ENCODE assay signal across 17 cellular contexts in the genomic region with DNA sequence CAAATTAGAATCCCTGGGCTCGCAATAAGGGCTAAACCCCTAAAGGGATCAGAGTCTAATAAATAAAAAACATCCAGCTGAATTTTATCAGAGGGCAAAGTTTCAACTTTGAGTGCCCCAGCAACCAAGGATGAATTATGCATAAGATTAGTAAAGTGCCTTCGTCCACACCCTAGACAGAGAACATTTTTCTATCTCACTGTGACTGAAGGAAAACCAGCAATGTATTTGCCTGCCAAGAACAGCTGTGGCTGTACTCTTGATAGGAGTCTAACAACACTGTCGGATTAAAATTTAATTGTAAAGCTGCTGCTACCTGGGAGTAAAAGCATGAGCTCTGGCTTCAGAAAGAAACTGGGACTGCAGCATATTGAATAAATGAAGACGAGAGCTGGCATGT.
"Had no signal": no experiment of that assay in that cellular context is flagged by ENCODE, and none has a peak within 500 bp of the region (broad histone marks: within the 10 kb centered on the region; RNA-seq: fewer than 3 reads in every experiment).

No MANE protein-coding gene starts in this region.

- H3K4me1 Mint-ChIP-seq: activated B cell treated with CpG ODN at 0.5 μM for 24 hours, immature natural killer cell had no signal

- H3K27me3 ChIP-seq: breast epithelium, dorsolateral prefrontal cortex, testis, uterus had no signal

- H3K9me3 Mint-ChIP-seq: activated B cell treated with CpG ODN at 0.5 μM for 24 hours; activated naive CD4-positive, alpha-beta T cell treated with anti-CD3 and anti-CD28 coated beads, Interleukin-2, amount 50 U/mL, for 72 hours; activated T-helper 2 cell treated with anti-CD3 and anti-CD28 coated beads, Interferon-gamma antibody, Interleukin-2, Interleukin-4, amounts not matched to agents 10 μg/mL and 5 μg/mL and 100 μg/mL, durations not matched to agents 14 hours and 24 hours and 36 hours; immature natural killer cell; stimulated activated naive CD8-positive, alpha-beta T cell treated with anti-CD3 and anti-CD28 coated beads, Interleukin-15, Interleukin-2, amounts not matched to agents 100 ng/mL and 50 ng/mL, for 24 hours; T-helper 1 cell treated with Interleukin-12 subunit alpha and Interleukin-12 subunit beta and Interleukin-4 antibody, amounts not matched to agents 30 μg/mL and 1 μg/mL, for 36 hours had no signal

- H3K36me3 Mint-ChIP-seq: activated naive CD4-positive, alpha-beta T cell treated with anti-CD3 and anti-CD28 coated beads, Interleukin-2, amount 50 U/mL, for 72 hours had no signal

- H3K36me3 ChIP-seq: breast epithelium, uterus had no signal

- H3K27me3 Mint-ChIP-seq: activated B cell treated with CpG ODN at 0.5 μM for 24 hours; stimulated activated naive CD8-positive, alpha-beta T cell treated with anti-CD3 and anti-CD28 coated beads, Interleukin-15, Interleukin-2, amounts not matched to agents 100 ng/mL and 50 ng/mL, for 24 hours had no signal

- H3K9me3 ChIP-seq: breast epithelium, testis, uterus had no signal

- ATAC-seq: activated naive CD4-positive, alpha-beta T cell treated with anti-CD3 and anti-CD28 coated beads, Interleukin-2, amount 50 U/mL, for 72 hours; esophagus mucosa; sciatic nerve had no signal

- H3K27ac ChIP-seq: breast epithelium, dorsolateral prefrontal cortex, testis, uterus had no signal

- DNase-seq: activated B cell treated with CpG ODN at 0.5 μM for 24 hours; activated CD4-positive, alpha-beta T cell treated with anti-CD3 and anti-CD28 coated beads, Interleukin-2, amount 50 U/mL, for 1 hour; amniotic stem cell; dorsolateral prefrontal cortex; immature natural killer cell; posterior cingulate gyrus; stimulated activated CD4-positive, alpha-beta T cell treated with anti-CD3 and anti-CD28 coated beads, Interleukin-12 subunit alpha, Interleukin-12 subunit beta, amount 100 ng/mL, for 4 hours; stimulated activated CD4-positive, alpha-beta T cell treated with anti-CD3 and anti-CD28 coated beads, Interleukin-2, amount 100 ng/mL, for 48 hours; testis; uterus had no signal

- H3K27ac Mint-ChIP-seq: activated B cell treated with CpG ODN at 0.5 μM for 24 hours; activated naive CD4-positive, alpha-beta T cell treated with anti-CD3 and anti-CD28 coated beads, Interleukin-2, amount 50 U/mL, for 72 hours; activated T-helper 2 cell treated with anti-CD3 and anti-CD28 coated beads, Interferon-gamma antibody, Interleukin-2, Interleukin-4, amounts not matched to agents 10 μg/mL and 5 μg/mL and 100 μg/mL, durations not matched to agents 14 hours and 24 hours and 36 hours; immature natural killer cell; stimulated activated naive CD8-positive, alpha-beta T cell treated with anti-CD3 and anti-CD28 coated beads, Interleukin-15, Interleukin-2, amounts not matched to agents 100 ng/mL and 50 ng/mL, for 24 hours; T-helper 1 cell treated with Interleukin-12 subunit alpha and Interleukin-12 subunit beta and Interleukin-4 antibody, amounts not matched to agents 30 μg/mL and 1 μg/mL, for 36 hours had no signal

- H3K4me3 Mint-ChIP-seq: activated B cell treated with CpG ODN at 0.5 μM for 24 hours; immature natural killer cell; stimulated activated naive CD8-positive, alpha-beta T cell treated with anti-CD3 and anti-CD28 coated beads, Interleukin-15, Interleukin-2, amounts not matched to agents 100 ng/mL and 50 ng/mL, for 24 hours; T-helper 1 cell treated with Interleukin-12 subunit alpha and Interleukin-12 subunit beta and Interleukin-4 antibody, amounts not matched to agents 30 μg/mL and 1 μg/mL, for 36 hours had no signal

- H3K4me1 ChIP-seq: breast epithelium, uterus had no signal

- H3K4me3 ChIP-seq: breast epithelium, dorsolateral prefrontal cortex, testis, uterus had no signal
